In the genomic region with DNA sequence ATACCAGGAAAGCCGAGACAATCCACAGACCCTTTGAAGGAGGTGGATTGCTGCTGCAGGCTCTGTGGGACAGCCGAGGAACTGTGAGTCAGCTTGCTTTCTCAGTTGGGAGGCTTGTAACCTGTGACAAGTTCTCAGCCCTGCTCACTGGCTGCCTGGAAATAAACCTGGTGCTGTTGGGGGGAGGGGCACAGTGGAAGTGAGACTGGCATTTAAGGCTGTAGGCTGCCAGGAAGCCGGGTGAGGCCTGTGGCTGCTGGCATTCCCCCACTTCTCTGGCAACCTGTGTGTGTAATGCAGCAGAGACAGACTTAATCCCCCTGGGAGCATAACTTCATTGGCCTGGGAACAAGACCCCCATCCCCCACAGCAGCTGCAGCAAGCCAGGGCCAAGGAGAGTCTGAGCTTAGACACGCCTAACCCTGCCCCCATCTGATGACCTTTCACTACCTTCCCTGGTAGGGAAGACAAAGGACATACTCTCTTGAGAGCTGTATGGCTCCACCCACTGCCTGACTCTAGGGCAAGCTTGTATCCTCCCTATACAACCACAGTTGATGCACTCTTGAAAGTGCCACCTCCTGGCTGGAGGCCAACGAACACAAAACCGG, we compare ENCODE assay signal across 11 cellular contexts.
DNase-seq lines count a peak whose midpoint lies in the region; ATAC-seq, FAIRE-seq and TF ChIP-seq lines count a peak whose summit lies in the region.
"Had no signal": no experiment of that assay in that cellular context is flagged by ENCODE, and none has a peak within 500 bp of the region (broad histone marks: within the 10 kb centered on the region; RNA-seq: fewer than 3 reads in every experiment).

No MANE protein-coding gene starts in this region.

- H4K20me1 ChIP-seq in K562 (replicated peaks; ENCODE audit: control insufficient read depth, insufficient read depth, low read length): no peaks in the 10 kb centered on the region

- H2AFZ ChIP-seq in K562 (ENCODE audit: low read depth, low read length): no peak overlapping the region

- H3K27ac ChIP-seq in K562 (ENCODE audit: extremely low read depth, low read depth, low read length): no peak overlapping the region

- WGBS in K562 (ENCODE audit: insufficient coverage, low coverage, missing lambda C conversion rate): 5% methylated on average over 5 of the region's 6 CpGs

- peaks cover 7 to 35% of the 10 kb centered on the region in 2 experiments; a peak in 4 of 5 replicates for H3K27me3 ChIP-seq in K562 (ENCODE audit: control insufficient read depth in 2 of 2, insufficient read depth in 2 of 2, low read length in 2 of 2)

- no peaks in the 10 kb centered on the region for H3K79me2 ChIP-seq in K562 (ENCODE audit: control insufficient read depth, insufficient read depth, low read length)

- TF ChIP-seq POLR2A in K562 (conservative IDR thresholded peaks at IDR 0.05): no peak

- peak; percentile 14 for DNase-seq in A172 (ENCODE audit: low spot score)
- no peak for DNase-seq in GM19239 (ENCODE audit: insufficient read length, low spot score)
- peak in 1 of 4 experiments; percentile 8 for DNase-seq in K562 (ENCODE audit: extremely low read depth in 1 of 4, low spot score in 3 of 4)
- no peak for DNase-seq in DMS153 (lab: John Stamatoyannopoulos, UW)
- no peak for DNase-seq in SIG-M5 treated with dmso at 0.1 percent for 504 hours (lab: John Stamatoyannopoulos, UW; ENCODE audit: unreplicated experiment)
- no peak for DNase-seq in frontal cortex (ENCODE audit: low spot score in 2 of 2)
- DNase-seq in NCI-H1048 (lab: John Stamatoyannopoulos, UW): no peak

- no peak for TF ChIP-seq EP300 in K562 (IDR thresholded peaks at IDR 0.05; ENCODE audit: low read length)

- no peak for TF ChIP-seq CTCF in K562 (IDR thresholded peaks at IDR 0.05 in 2 of 3, conservative IDR thresholded peaks at IDR 0.05 in 1 of 3; ENCODE audit: insufficient read depth in 2 of 3, low read depth in 1 of 3, low read length in 3 of 3)

- no peaks in the 10 kb centered on the region for H3K4me1 ChIP-seq in K562 (replicated peaks in 1 of 2; ENCODE audit: control insufficient read depth in 2 of 2, insufficient read depth in 2 of 2, low read length in 2 of 2)

- H3K9me1 ChIP-seq in K562 (ENCODE audit: control insufficient read depth, insufficient read depth, low read length): no peaks in the 10 kb centered on the region

- H3K4me2 ChIP-seq in K562 (ENCODE audit: insufficient read depth, low read length): no peak overlapping the region

- CTCF ChIA-PET in K562 (lab: Yijun Ruan, JAX; ENCODE audit: low intra/inter-chr PET ratio): no interaction called here

- BruUV-seq in K562 (replicated peaks; lab: Mats Ljungman, UMichigan): no TSS peak

- intact Hi-C loops in K562 (cut with micrococcal nuclease): no loop called here

- POLR2A ChIA-PET in K562 (lab: Yijun Ruan, JAX): no interaction called here

- H3K9me3 ChIP-seq in K562 (replicated peaks; ENCODE audit: control insufficient read depth, insufficient read depth, low read depth, low read length): no peaks in the 10 kb centered on the region

- peak; percentile 43 for ATAC-seq in HG03521 (IDR thresholded peaks at IDR 0.05; ENCODE audit: unreplicated experiment)
- peak; percentile 53; the same call in 1 of the 3 replicates for ATAC-seq in K562
- ATAC-seq: Panc1 had no signal

- peak; percentile 54 for FAIRE-seq in GM19239 (lab: Jason Lieb, UNC)
- FAIRE-seq in K562 (lab: Jason Lieb, UNC): no peak
- FAIRE-seq in frontal cortex (lab: Jason Lieb, UNC): no peak
- FAIRE-seq: endothelial cell of umbilical vein, G401.6 had no signal

- in situ Hi-C loops in K562 (cut with MboI): no loop called here

- H3K9ac ChIP-seq in K562 (ENCODE audit: insufficient read depth in 1 of 2, low read depth in 2 of 2, low read length in 2 of 2): 0 out of 4 replicates have a peak overlapping the region, but pooled peaks of 1 of the 2 experiments have one; percentile 26

- H3K4me3 ChIP-seq in K562: no peak overlapping the region

- no peak for TF ChIP-seq RAD21 in K562 (CRISPR knock-in tag; conservative IDR thresholded peaks at IDR 0.05 in 1 of 2, IDR thresholded peaks at IDR 0.05 in 1 of 2)

- no peaks in the 10 kb centered on the region for H3K36me3 ChIP-seq in K562 (ENCODE audit: control insufficient read depth, insufficient read depth, low read length)

TF ChIP-seq in K562, 482 proteins besides CTCF, POLR2A, EP300 and RAD21:
- TF ChIP-seq SRSF7 (optimal IDR thresholded peaks at IDR 0.05; ENCODE audit: low read depth, low read length) (no peak), ETV6 (IDR thresholded peaks at IDR 0.05; ENCODE audit: borderline replicate concordance in 1 of 2, low read depth in 2 of 2, low read length in 1 of 2) (no peak), ETV6 (CRISPR knock-in tag; IDR thresholded peaks at IDR 0.05; ENCODE audit: borderline replicate concordance) (no peak), KHSRP (IDR thresholded peaks at IDR 0.05) (no peak)
- TF ChIP-seq, protein P1, sequence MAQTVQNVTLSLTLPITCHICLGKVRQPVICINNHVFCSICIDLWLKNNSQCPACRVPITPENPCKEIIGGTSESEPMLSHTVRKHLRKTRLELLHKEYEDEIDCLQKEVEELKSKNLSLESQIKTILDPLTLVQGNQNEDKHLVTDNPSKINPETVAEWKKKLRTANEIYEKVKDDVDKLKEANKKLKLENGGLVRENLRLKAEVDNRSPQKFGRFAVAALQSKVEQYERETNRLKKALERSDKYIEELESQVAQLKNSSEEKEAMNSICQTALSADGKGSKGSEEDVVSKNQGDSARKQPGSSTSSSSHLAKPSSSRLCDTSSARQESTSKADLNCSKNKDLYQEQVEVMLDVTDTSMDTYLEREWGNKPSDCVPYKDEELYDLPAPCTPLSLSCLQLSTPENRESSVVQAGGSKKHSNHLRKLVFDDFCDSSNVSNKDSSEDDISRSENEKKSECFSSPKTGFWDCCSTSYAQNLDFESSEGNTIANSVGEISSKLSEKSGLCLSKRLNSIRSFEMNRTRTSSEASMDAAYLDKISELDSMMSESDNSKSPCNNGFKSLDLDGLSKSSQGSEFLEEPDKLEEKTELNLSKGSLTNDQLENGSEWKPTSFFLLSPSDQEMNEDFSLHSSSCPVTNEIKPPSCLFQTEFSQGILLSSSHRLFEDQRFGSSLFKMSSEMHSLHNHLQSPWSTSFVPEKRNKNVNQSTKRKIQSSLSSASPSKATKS (CRISPR knock-in tag; IDR thresholded peaks at IDR 0.05): no peak
